Comparison of ENCODE assay signal across 1 cellular context in the genomic region with DNA sequence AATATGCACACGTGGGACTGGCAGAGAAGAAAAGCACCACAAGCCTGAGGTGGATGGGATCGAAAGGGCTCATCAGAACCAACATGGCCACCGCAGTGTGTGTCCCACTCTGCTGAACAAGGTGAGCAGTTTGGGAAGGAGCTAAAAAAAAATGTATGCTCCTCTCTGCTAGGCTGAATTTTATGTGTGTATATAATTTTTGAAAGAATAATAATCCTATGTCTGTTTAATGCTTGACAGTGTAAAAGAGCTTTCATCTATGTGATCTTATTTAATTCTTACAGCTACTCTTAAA.
TF ChIP-seq lines count a peak whose summit lies in the region.

No MANE protein-coding gene starts in this region.

TF ChIP-seq in GM12878, 131 proteins besides CTCF, POLR2A, EP300 and RAD21 (continued from another document):
- TF ChIP-seq, protein P1, sequence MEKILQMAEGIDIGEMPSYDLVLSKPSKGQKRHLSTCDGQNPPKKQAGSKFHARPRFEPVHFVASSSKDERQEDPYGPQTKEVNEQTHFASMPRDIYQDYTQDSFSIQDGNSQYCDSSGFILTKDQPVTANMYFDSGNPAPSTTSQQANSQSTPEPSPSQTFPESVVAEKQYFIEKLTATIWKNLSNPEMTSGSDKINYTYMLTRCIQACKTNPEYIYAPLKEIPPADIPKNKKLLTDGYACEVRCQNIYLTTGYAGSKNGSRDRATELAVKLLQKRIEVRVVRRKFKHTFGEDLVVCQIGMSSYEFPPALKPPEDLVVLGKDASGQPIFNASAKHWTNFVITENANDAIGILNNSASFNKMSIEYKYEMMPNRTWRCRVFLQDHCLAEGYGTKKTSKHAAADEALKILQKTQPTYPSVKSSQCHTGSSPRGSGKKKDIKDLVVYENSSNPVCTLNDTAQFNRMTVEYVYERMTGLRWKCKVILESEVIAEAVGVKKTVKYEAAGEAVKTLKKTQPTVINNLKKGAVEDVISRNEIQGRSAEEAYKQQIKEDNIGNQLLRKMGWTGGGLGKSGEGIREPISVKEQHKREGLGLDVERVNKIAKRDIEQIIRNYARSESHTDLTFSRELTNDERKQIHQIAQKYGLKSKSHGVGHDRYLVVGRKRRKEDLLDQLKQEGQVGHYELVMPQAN (conservative IDR thresholded peaks at IDR 0.05), result no peak; the same call in 1 of the 2 replicates
- TF ChIP-seq BRCA1 (IDR thresholded peaks at IDR 0.05; ENCODE audit: low read depth, low read length), result no peak
- TF ChIP-seq YY1 (IDR thresholded peaks at IDR 0.05; ENCODE audit: low read depth, low read length), result peak; percentile 87
- 0 out of 2 replicates have a peak, but pooled peaks have one; percentile 27 for TF ChIP-seq SMARCA5 (IDR thresholded peaks at IDR 0.05)
- TF ChIP-seq TARDBP (IDR thresholded peaks at IDR 0.05; ENCODE audit: borderline replicate concordance), result no peak
- no peak for TF ChIP-seq ZBED1 (IDR thresholded peaks at IDR 0.05; ENCODE audit: borderline replicate concordance)
- no peak for TF ChIP-seq MXI1 (IDR thresholded peaks at IDR 0.05; ENCODE audit: low read depth, low read length)
- TF ChIP-seq RB1 (IDR thresholded peaks at IDR 0.05; ENCODE audit: borderline replicate concordance), result 0 out of 2 replicates have a peak, but pooled peaks have one; percentile 41
